ENCODE assay signal across 16 cellular contexts in the genomic region with DNA sequence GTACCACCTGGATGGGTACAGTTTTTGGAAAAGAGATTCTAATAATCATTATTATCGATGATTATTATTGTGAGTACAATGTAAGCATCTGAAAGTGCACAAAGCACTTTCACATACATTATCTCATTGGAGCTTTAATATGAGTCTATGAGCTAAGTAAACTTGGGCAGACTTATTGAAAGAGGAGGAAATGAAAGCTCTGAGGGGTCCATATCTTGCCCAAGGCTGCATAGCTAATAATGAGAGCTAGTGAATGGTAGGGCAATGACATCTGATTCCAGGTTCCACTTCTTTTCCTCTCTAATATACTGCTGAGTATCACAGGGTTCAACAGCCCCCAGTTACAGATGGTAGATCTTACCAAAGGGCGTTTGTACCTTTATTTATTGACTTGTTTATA.
"Had no signal": no experiment of that assay in that cellular context is flagged by ENCODE, and none has a peak within 500 bp of the region (broad histone marks: within the 10 kb centered on the region; RNA-seq: fewer than 3 reads in every experiment).

No MANE protein-coding gene starts in this region.

- DNase-seq: activated CD4-positive, alpha-beta T cell treated with anti-CD3 and anti-CD28 coated beads, Interleukin-2, amount 10 ng/mL, durations not matched to agents 24 days and 14 days; activated naive CD4-positive, alpha-beta T cell treated with anti-CD3 and anti-CD28 coated beads, Interleukin-2, amount 50 U/mL, for 16 hours; activated T-cell treated with anti-CD3 and anti-CD28 coated beads for 4 hours; adrenal gland; caudate nucleus; colonic mucosa; foreskin melanocyte; heart left ventricle; nephron progenitor cell; right lobe of liver; stimulated activated naive CD4-positive, alpha-beta T cell; T1000; upper lobe of left lung; WERI-Rb-1 had no signal

- H3K4me1 Mint-ChIP-seq: nephron progenitor cell had no signal

- H3K9me3 ChIP-seq: adrenal gland, colonic mucosa, heart left ventricle, prostate gland, right lobe of liver, upper lobe of left lung had no signal

- H3K4me1 ChIP-seq: adrenal gland, colonic mucosa, heart left ventricle, prostate gland, right lobe of liver, upper lobe of left lung had no signal

- H3K27ac Mint-ChIP-seq: activated T-helper 2 cell treated with anti-CD3 and anti-CD28 coated beads, Interferon-gamma antibody, Interleukin-2, Interleukin-4, amounts not matched to agents 10 μg/mL and 5 μg/mL and 100 μg/mL, durations not matched to agents 14 hours and 24 hours and 36 hours; nephron progenitor cell had no signal

- H3K4me3 ChIP-seq: adrenal gland, colonic mucosa, heart left ventricle, prostate gland, right lobe of liver, upper lobe of left lung had no signal

- H3K4me3 Mint-ChIP-seq: activated CD4-positive, alpha-beta T cell treated with anti-CD3 and anti-CD28 coated beads, Interleukin-2, amount 10 ng/mL, durations not matched to agents 24 days and 14 days; nephron progenitor cell had no signal

- ATAC-seq: heart left ventricle had no signal

- H3K27ac ChIP-seq: adrenal gland, colonic mucosa, heart left ventricle, prostate gland, right lobe of liver, upper lobe of left lung, WERI-Rb-1 had no signal

- H3K36me3 ChIP-seq: adrenal gland, colonic mucosa, heart left ventricle, prostate gland, right lobe of liver, upper lobe of left lung, WERI-Rb-1 had no signal

- H3K27me3 Mint-ChIP-seq: activated CD4-positive, alpha-beta T cell treated with anti-CD3 and anti-CD28 coated beads, Interleukin-2, amount 10 ng/mL, durations not matched to agents 24 days and 14 days had no signal

- H3K27me3 ChIP-seq: adrenal gland, colonic mucosa, heart left ventricle, right lobe of liver, upper lobe of left lung had no signal
